1 cellular context compared by ENCODE assay signal in the genomic region with DNA sequence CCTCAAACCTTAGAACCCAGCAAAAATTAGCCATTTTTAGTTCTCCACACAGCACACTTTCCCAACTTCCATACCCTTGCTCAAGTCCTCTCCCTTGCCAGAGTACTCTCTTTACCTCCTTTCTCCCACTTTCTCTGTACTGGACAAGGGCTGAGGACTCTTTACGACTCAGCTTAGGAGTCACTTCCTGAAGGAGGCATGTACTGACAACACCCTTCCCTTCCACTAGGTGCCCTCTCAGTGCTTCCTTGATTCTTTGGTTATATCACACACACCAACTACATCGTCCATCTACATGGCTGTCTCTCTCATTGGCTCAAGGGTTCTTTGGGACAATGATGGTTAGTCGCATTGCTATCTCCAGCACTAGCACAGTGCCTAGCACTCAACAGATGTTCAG.
TF ChIP-seq lines count a peak whose summit lies in the region.

No MANE protein-coding gene starts in this region.

TF ChIP-seq in SK-N-SH treated with all-trans-retinoic acid at 6 μM for 48 hours, 23 proteins besides CTCF, POLR2A, EP300 and RAD21 (continued from another document):
- TF ChIP-seq, protein P1, sequence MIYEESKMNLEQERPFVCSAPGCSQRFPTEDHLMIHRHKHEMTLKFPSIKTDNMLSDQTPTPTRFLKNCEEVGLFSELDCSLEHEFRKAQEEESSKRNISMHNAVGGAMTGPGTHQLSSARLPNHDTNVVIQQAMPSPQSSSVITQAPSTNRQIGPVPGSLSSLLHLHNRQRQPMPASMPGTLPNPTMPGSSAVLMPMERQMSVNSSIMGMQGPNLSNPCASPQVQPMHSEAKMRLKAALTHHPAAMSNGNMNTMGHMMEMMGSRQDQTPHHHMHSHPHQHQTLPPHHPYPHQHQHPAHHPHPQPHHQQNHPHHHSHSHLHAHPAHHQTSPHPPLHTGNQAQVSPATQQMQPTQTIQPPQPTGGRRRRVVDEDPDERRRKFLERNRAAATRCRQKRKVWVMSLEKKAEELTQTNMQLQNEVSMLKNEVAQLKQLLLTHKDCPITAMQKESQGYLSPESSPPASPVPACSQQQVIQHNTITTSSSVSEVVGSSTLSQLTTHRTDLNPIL (CRISPR knock-in tag; IDR thresholded peaks at IDR 0.05; ENCODE audit: low read depth): no peak
- TF ChIP-seq ARNTL (CRISPR knock-in tag; IDR thresholded peaks at IDR 0.05; ENCODE audit: borderline replicate concordance, low read depth) (no peak), ZNF565 (CRISPR knock-in tag; conservative IDR thresholded peaks at IDR 0.05; ENCODE audit: low read depth) (no peak), OSR1 (CRISPR knock-in tag; IDR thresholded peaks at IDR 0.05) (no peak)
